Comparison of ENCODE assay signal across 1 cellular context in the genomic region with DNA sequence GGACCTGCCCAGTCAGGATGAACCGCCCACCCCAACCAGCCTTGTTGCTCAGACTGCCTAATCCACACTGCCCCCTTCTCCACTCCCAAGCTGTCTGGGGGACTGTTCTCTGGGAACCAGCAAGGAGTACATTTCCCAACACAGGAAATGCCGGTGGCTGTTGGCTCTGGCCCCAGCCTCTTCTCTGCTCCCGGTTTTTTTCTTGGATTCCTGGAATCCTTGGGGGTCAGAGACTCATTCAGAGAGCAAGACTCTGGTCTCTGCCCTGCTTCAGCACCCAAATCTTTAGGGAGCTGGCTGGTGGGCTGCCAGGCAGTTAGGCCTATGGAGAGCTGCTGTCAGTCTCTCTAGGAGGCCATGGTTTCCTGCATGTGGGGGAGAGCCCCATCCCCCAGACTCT.
TF ChIP-seq lines count a peak whose summit lies in the region.

No MANE protein-coding gene starts in this region.

TF ChIP-seq in endothelial cell of umbilical vein, 7 proteins besides CTCF, POLR2A, EP300 and RAD21 (continued from another document):
- TF ChIP-seq MYC (IDR thresholded peaks at IDR 0.05; ENCODE audit: low read depth, low read length) (no peak), JUN (IDR thresholded peaks at IDR 0.05; ENCODE audit: borderline replicate concordance, insufficient read depth, insufficient read length, low read depth) (no peak), GATA2 (IDR thresholded peaks at IDR 0.05; ENCODE audit: insufficient read depth, insufficient read length, low read depth, low read length) (no peak), FOS (IDR thresholded peaks at IDR 0.05; ENCODE audit: borderline replicate concordance, insufficient read depth, low read length) (no peak), POLR2AphosphoS5 (IDR thresholded peaks at IDR 0.05; ENCODE audit: insufficient read depth, low read depth, low read length) (no peak), MAX (IDR thresholded peaks at IDR 0.05; ENCODE audit: insufficient read depth, insufficient read length) (no peak)
